ENCODE assay signal across 7 cellular contexts in genomic region chr10:65894379-65894778, GRCh38.
"Had no signal": no experiment of that assay in that cellular context is flagged by ENCODE, and none has a peak within 500 bp of the region (broad histone marks: within the 10 kb centered on the region; RNA-seq: fewer than 3 reads in every experiment).

No MANE protein-coding gene starts in this region.

- H3K27ac ChIP-seq: GM23248 had no signal

- H3K9ac ChIP-seq: GM23248 had no signal

- H2AFZ ChIP-seq: GM23248 had no signal

- H3K4me1 ChIP-seq: HAP-1 had no signal

- H3K36me3 ChIP-seq: HAP-1 had no signal

- DNase-seq: GM23248, GOT3, H7, IMR-90, KG1 had no signal

- H3K4me3 ChIP-seq: GM23248, HAP-1, K562 had no signal

- H3K9me3 ChIP-seq: HAP-1 had no signal

- ATAC-seq: K562 had no signal
